1 cellular context compared by ENCODE assay signal in genomic region chr7:88599528-88599927, GRCh38.
TF ChIP-seq lines count a peak whose summit lies in the region.

No MANE protein-coding gene starts in this region.

TF ChIP-seq in GM23338, 12 proteins besides CTCF, POLR2A, EP300 and RAD21:
- TF ChIP-seq REST (IDR thresholded peaks at IDR 0.05; ENCODE audit: unreplicated experiment) (no peak), ZNF114 (CRISPR knock-in tag; IDR thresholded peaks at IDR 0.05) (no peak), JUNB (IDR thresholded peaks at IDR 0.05; ENCODE audit: unreplicated experiment) (no peak), EZH2 (IDR thresholded peaks at IDR 0.05; ENCODE audit: low read depth, unreplicated experiment) (no peak), STAT1 (IDR thresholded peaks at IDR 0.05; ENCODE audit: unreplicated experiment) (no peak), ZNF331 (CRISPR knock-in tag; IDR thresholded peaks at IDR 0.05; ENCODE audit: low read depth) (no peak), ZNF462 (CRISPR knock-in tag; IDR thresholded peaks at IDR 0.05) (no peak), NANOG (IDR thresholded peaks at IDR 0.05; ENCODE audit: borderline replicate concordance) (no peak), POLR2AphosphoS5 (IDR thresholded peaks at IDR 0.05; ENCODE audit: low read depth) (no peak), EZH2phosphoT487 (IDR thresholded peaks at IDR 0.05; ENCODE audit: unreplicated experiment) (no peak), CREB1 (CRISPR knock-in tag; IDR thresholded peaks at IDR 0.05; ENCODE audit: low read depth) (no peak)
- TF ChIP-seq, protein P1, sequence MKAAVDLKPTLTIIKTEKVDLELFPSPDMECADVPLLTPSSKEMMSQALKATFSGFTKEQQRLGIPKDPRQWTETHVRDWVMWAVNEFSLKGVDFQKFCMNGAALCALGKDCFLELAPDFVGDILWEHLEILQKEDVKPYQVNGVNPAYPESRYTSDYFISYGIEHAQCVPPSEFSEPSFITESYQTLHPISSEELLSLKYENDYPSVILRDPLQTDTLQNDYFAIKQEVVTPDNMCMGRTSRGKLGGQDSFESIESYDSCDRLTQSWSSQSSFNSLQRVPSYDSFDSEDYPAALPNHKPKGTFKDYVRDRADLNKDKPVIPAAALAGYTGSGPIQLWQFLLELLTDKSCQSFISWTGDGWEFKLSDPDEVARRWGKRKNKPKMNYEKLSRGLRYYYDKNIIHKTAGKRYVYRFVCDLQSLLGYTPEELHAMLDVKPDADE (IDR thresholded peaks at IDR 0.05): no peak
TF ChIP-seq in GM23338: peak in this region for 0.
